ENCODE assay signal across 9 cellular contexts in genomic region chr1:213374369-213374768, GRCh38.
DNase-seq lines count a peak whose midpoint lies in the region; ATAC-seq and TF ChIP-seq lines count a peak whose summit lies in the region.
"Had no signal": no experiment of that assay in that cellular context is flagged by ENCODE, and none has a peak within 500 bp of the region (broad histone marks: within the 10 kb centered on the region; RNA-seq: fewer than 3 reads in every experiment).

No MANE protein-coding gene starts in this region.

- intact Hi-C loops in PC-3 (cut with micrococcal nuclease), result loop anchor here (1.0 to 5.0 kb wide), 2 partner anchors 252 to 749 kb away; no protein-coding TSS in a partner anchor
- intact Hi-C loops in activated T-helper 2 cell treated with anti-CD3 and anti-CD28 coated beads, Interferon-gamma antibody, Interleukin-2, Interleukin-4, amounts not matched to agents 10 μg/mL and 5 μg/mL and 100 μg/mL, durations not matched to agents 14 hours and 24 hours and 36 hours (cut with micrococcal nuclease), result no loop called here

- no peaks in the 10 kb centered on the region for H4K20me1 ChIP-seq in DOHH2 (ENCODE audit: control insufficient read depth, insufficient read depth, low read depth, low read length)
- H4K20me1 ChIP-seq in PC-3 (ENCODE audit: low read length), result no peaks in the 10 kb centered on the region

- H3K27ac Mint-ChIP-seq in activated T-helper 2 cell treated with anti-CD3 and anti-CD28 coated beads, Interferon-gamma antibody, Interleukin-2, Interleukin-4, amounts not matched to agents 10 μg/mL and 5 μg/mL and 100 μg/mL, durations not matched to agents 14 hours and 24 hours and 36 hours, result no peak overlapping the region
- H3K27ac Mint-ChIP-seq: dendritic cell treated with granulocyte-macrophage colony-stimulating factor and Interleukin-4, amounts not matched to agents 40 ng/mL and 50 ng/mL, for 4 days had no signal

- peaks cover 1% of the 10 kb centered on the region for H3K27me3 Mint-ChIP-seq in activated T-helper 2 cell treated with anti-CD3 and anti-CD28 coated beads, Interferon-gamma antibody, Interleukin-2, Interleukin-4, amounts not matched to agents 10 μg/mL and 5 μg/mL and 100 μg/mL, durations not matched to agents 14 hours and 24 hours and 36 hours (ENCODE audit: low read depth)

- H3K4me3 Mint-ChIP-seq in activated T-helper 2 cell treated with anti-CD3 and anti-CD28 coated beads, Interferon-gamma antibody, Interleukin-2, Interleukin-4, amounts not matched to agents 10 μg/mL and 5 μg/mL and 100 μg/mL, durations not matched to agents 14 hours and 24 hours and 36 hours (ENCODE audit: low read depth), result no peak overlapping the region
- H3K4me3 Mint-ChIP-seq: dendritic cell treated with granulocyte-macrophage colony-stimulating factor and Interleukin-4, amounts not matched to agents 40 ng/mL and 50 ng/mL, for 4 days had no signal

- DNase-seq in HuH-7 (ENCODE audit: low spot score) (peak; percentile 64), PC-3 (peak; percentile 90), glomerular visceral epithelial cell (ENCODE audit: extremely low spot score) (peak; percentile 70), putamen (ENCODE audit: low spot score) (peak; percentile 67)
- DNase-seq in activated T-helper 2 cell treated with anti-CD3 and anti-CD28 coated beads, Interferon-gamma antibody, Interleukin-2, Interleukin-4, amounts not matched to agents 10 μg/mL and 5 μg/mL and 100 μg/mL, durations not matched to agents 14 hours and 24 hours and 36 hours (ENCODE audit: low spot score), result peak; percentile 35

- POLR2A ChIA-PET in PC-3 (lab: Charles Lee; ENCODE audit: unreplicated experiment), result interaction anchor here (0.7 kb wide), 1 partner anchor 47 kb away, joined by 3 read pairs; no protein-coding TSS in a partner anchor

- H3K4me2 ChIP-seq in DOHH2 (ENCODE audit: low read length) (no peak overlapping the region), PC-3 (ENCODE audit: low read length) (no peak overlapping the region)

- H3K4me1 ChIP-seq in DOHH2 (ENCODE audit: control insufficient read depth, low read length), result no peaks in the 10 kb centered on the region
- no peaks in the 10 kb centered on the region for H3K4me1 ChIP-seq in PC-3 (ENCODE audit: insufficient read depth, low read length)

- H3K27ac ChIP-seq in DOHH2 (ENCODE audit: low read depth, low read length) (no peak overlapping the region), PC-3 (ENCODE audit: low read length) (no peak overlapping the region)

- H3K9me3 Mint-ChIP-seq in activated T-helper 2 cell treated with anti-CD3 and anti-CD28 coated beads, Interferon-gamma antibody, Interleukin-2, Interleukin-4, amounts not matched to agents 10 μg/mL and 5 μg/mL and 100 μg/mL, durations not matched to agents 14 hours and 24 hours and 36 hours, result no peaks in the 10 kb centered on the region
- H3K9me3 Mint-ChIP-seq: dendritic cell treated with granulocyte-macrophage colony-stimulating factor and Interleukin-4, amounts not matched to agents 40 ng/mL and 50 ng/mL, for 4 days had no signal

- TF ChIP-seq CTCF in DOHH2 (IDR thresholded peaks at IDR 0.05; ENCODE audit: low read depth, low read length, poor library complexity, severe bottlenecking) (peak; percentile 92), PC-3 (conservative IDR thresholded peaks at IDR 0.05; ENCODE audit: low read depth, low read length) (peak; percentile 100)

- H3F3A ChIP-seq in DOHH2 (ENCODE audit: control insufficient read depth, insufficient read depth) (no peaks in the 10 kb centered on the region), PC-3 (ENCODE audit: low read length, unreplicated experiment) (no peaks in the 10 kb centered on the region)

- BruUV-seq in PC-3 (replicated peaks; lab: Mats Ljungman, UMichigan), result no TSS peak

- H3K79me2 ChIP-seq in DOHH2 (ENCODE audit: control insufficient read depth, low read length) (no peaks in the 10 kb centered on the region), PC-3 (ENCODE audit: low read length) (no peaks in the 10 kb centered on the region)

- no peak overlapping the region for H2AFZ ChIP-seq in PC-3 (ENCODE audit: low read length)

- H3K27me3 ChIP-seq in DOHH2 (ENCODE audit: control insufficient read depth, low read length), result no peaks in the 10 kb centered on the region; the same call in 1 of the 2 replicates
- peaks cover 29% of the 10 kb centered on the region; the same call in 1 of the 2 replicates for H3K27me3 ChIP-seq in PC-3 (ENCODE audit: low read length)

- no peak overlapping the region for H3K9ac ChIP-seq in PC-3 (ENCODE audit: low read length)

- H3K36me3 ChIP-seq in DOHH2 (ENCODE audit: control insufficient read depth, low read length), result no peaks in the 10 kb centered on the region
- H3K36me3 ChIP-seq in PC-3 (ENCODE audit: low read depth, low read length), result no peaks in the 10 kb centered on the region

- CTCF ChIA-PET in PC-3 (lab: Charles Lee), result interaction anchor here (0.7 to 1.0 kb wide), 2 partner anchors 45 to 957 kb away, joined by 3 read pairs; no protein-coding TSS in a partner anchor

- no peaks in the 10 kb centered on the region for H3K4me1 Mint-ChIP-seq in activated T-helper 2 cell treated with anti-CD3 and anti-CD28 coated beads, Interferon-gamma antibody, Interleukin-2, Interleukin-4, amounts not matched to agents 10 μg/mL and 5 μg/mL and 100 μg/mL, durations not matched to agents 14 hours and 24 hours and 36 hours (ENCODE audit: low read depth)

- no peaks in the 10 kb centered on the region for H3K9me2 ChIP-seq in DOHH2 (replicated peaks; ENCODE audit: control insufficient read depth, low read length)
- no peaks in the 10 kb centered on the region for H3K9me2 ChIP-seq in PC-3 (replicated peaks; ENCODE audit: low read length)

- no peaks in the 10 kb centered on the region for H3K36me3 Mint-ChIP-seq in activated T-helper 2 cell treated with anti-CD3 and anti-CD28 coated beads, Interferon-gamma antibody, Interleukin-2, Interleukin-4, amounts not matched to agents 10 μg/mL and 5 μg/mL and 100 μg/mL, durations not matched to agents 14 hours and 24 hours and 36 hours (ENCODE audit: low read depth)

- H3K4me3 ChIP-seq in DOHH2 (ENCODE audit: low read length) (no peak overlapping the region), PC-3 (ENCODE audit: low read length) (no peak overlapping the region)

- no peaks in the 10 kb centered on the region for H3K9me3 ChIP-seq in DOHH2 (ENCODE audit: control insufficient read depth, insufficient read depth, low read length)
- no peaks in the 10 kb centered on the region for H3K9me3 ChIP-seq in PC-3 (ENCODE audit: low read length)

- ATAC-seq in GM21447 (IDR thresholded peaks at IDR 0.05; ENCODE audit: unreplicated experiment) (peak; percentile 91), PC-3 (peak; percentile 86), HG03095 (IDR thresholded peaks at IDR 0.05; ENCODE audit: unreplicated experiment) (no peak)

Comparison
In these comparisons a context has a peak if more than half of its experiments do, and no peak if none do; other contexts are left out.
1. DNase-seq: peak in every context shown above with its lines; median percentile 90 in PC-3; 70 in glomerular visceral epithelial cell; 67 in putamen; 64 in HuH-7; 35 in activated T-helper 2 cell treated with anti-CD3 and anti-CD28 coated beads, Interferon-gamma antibody, Interleukin-2, Interleukin-4, amounts not matched to agents 10 μg/mL and 5 μg/mL and 100 μg/mL, durations not matched to agents 14 hours and 24 hours and 36 hours.